10 cellular contexts compared by ENCODE assay signal in the genomic region with DNA sequence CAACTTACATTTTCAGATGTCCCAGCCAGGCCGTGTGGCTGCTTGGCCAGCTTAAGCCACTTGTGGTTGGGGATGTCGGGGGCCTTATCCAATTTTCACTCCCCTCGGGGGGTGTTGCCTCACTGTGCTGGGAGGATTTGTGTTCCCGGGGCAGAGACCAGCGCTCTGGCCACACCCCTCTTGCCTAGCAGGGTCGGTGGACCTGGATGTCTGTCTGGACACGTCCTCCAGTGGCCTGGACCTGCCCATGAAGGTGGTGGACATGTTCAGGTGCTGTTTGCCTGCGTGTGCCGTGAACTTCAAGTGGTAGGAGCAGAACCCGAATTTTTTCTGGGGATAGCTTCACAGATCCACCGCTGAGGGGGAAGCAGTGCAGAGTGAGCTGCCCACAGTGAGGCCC. TPM values are rescaled to one million over a fixed set of nuclear protein-coding genes. Genes with fewer than 3 reads are reported as not detected.
A peak's percentile ranks its signal among the peaks of the same experiment; 100 is the strongest.
DNase-seq lines count a peak whose midpoint lies in the region; ATAC-seq and TF ChIP-seq lines count a peak whose summit lies in the region.
"Not testable (repeated sequence)": the region's sequence is repeated elsewhere in the genome, so short reads cannot be mapped to it uniquely, and the experiment has no call there.
"Had no signal": no experiment of that assay in that cellular context is flagged by ENCODE, and none has a peak within 500 bp of the region (broad histone marks: within the 10 kb centered on the region; RNA-seq: fewer than 3 reads in every experiment).

No MANE protein-coding gene starts in this region.

- intact Hi-C loops in esophagus squamous epithelium (cut with DNase I) = loop anchor here (10.0 kb wide), 2 partner anchors 151 to 471 kb away; no protein-coding TSS in a partner anchor

- not testable (repeated sequence) for TF ChIP-seq POLR2A in esophagus squamous epithelium (IDR thresholded peaks at IDR 0.05)

- H3K27ac Mint-ChIP-seq in T-helper 2 cell treated with Interferon-gamma antibody and Interleukin-4, amounts not matched to agents 5 μg/mL and 100 μg/mL, for 36 hours = peak overlapping the region; percentile 26
- H3K27ac Mint-ChIP-seq in stimulated activated effector memory CD8-positive, alpha-beta T cell treated with anti-CD3 and anti-CD28 coated beads, Interleukin-12 subunit alpha, Interleukin-12 subunit beta, amount 100 ng/mL, for 72 hours = not testable (repeated sequence)

- H3K27me3 Mint-ChIP-seq in T-helper 2 cell treated with Interferon-gamma antibody and Interleukin-4, amounts not matched to agents 5 μg/mL and 100 μg/mL, for 36 hours (ENCODE audit: low read depth) = not testable (repeated sequence)

- DNase-seq in AG20443 (ENCODE audit: low spot score) = peak; percentile 31
- peak; percentile 55 for DNase-seq in HuH-7 (ENCODE audit: low spot score)
- DNase-seq in NOMO-1 (lab: John Stamatoyannopoulos, UW; ENCODE audit: unreplicated experiment in 2 of 2) = peak; percentile 13 to 53
- not testable (repeated sequence) for DNase-seq in T-helper 2 cell treated with Interferon-gamma antibody and Interleukin-4, amounts not matched to agents 5 μg/mL and 100 μg/mL, for 36 hours (ENCODE audit: low spot score); esophagus squamous epithelium (lab: John Stamatoyannopoulos, UW); stimulated activated effector memory CD8-positive, alpha-beta T cell treated with anti-CD3 and anti-CD28 coated beads, Interleukin-12 subunit alpha, Interleukin-12 subunit beta, amount 100 ng/mL, for 72 hours (ENCODE audit: low spot score in 2 of 2)
- peak; percentile 8 for DNase-seq in amniotic epithelial cell (ENCODE audit: low read depth)
- DNase-seq in myocyte (ENCODE audit: low read depth) = peak; percentile 71

- not testable (repeated sequence) for H3K27me3 ChIP-seq in esophagus squamous epithelium

- not testable (repeated sequence) for H3K36me3 Mint-ChIP-seq in T-helper 2 cell treated with Interferon-gamma antibody and Interleukin-4, amounts not matched to agents 5 μg/mL and 100 μg/mL, for 36 hours (ENCODE audit: low read depth); stimulated activated effector memory CD8-positive, alpha-beta T cell treated with anti-CD3 and anti-CD28 coated beads, Interleukin-12 subunit alpha, Interleukin-12 subunit beta, amount 100 ng/mL, for 72 hours

- ATAC-seq in stimulated activated effector memory CD8-positive, alpha-beta T cell treated with anti-CD3 and anti-CD28 coated beads, Interleukin-12 subunit alpha, Interleukin-12 subunit beta, amount 100 ng/mL, for 72 hours = not testable (repeated sequence)

- WGBS in esophagus squamous epithelium, 2 donors = 20 to 25% methylated on average over 1 to 8 of the region's 11 CpGs

- TF ChIP-seq CTCF in esophagus squamous epithelium (IDR thresholded peaks at IDR 0.05) = not testable (repeated sequence)

- H3K4me1 ChIP-seq in esophagus squamous epithelium = peaks cover 4 to 39% (median 20%) of the 10 kb centered on the region in 3 donors

- not testable (repeated sequence) for H3K36me3 ChIP-seq in esophagus squamous epithelium

- H3K4me1 Mint-ChIP-seq in T-helper 2 cell treated with Interferon-gamma antibody and Interleukin-4, amounts not matched to agents 5 μg/mL and 100 μg/mL, for 36 hours (ENCODE audit: low read depth) = peaks cover 27% of the 10 kb centered on the region
- H3K4me1 Mint-ChIP-seq in stimulated activated effector memory CD8-positive, alpha-beta T cell treated with anti-CD3 and anti-CD28 coated beads, Interleukin-12 subunit alpha, Interleukin-12 subunit beta, amount 100 ng/mL, for 72 hours = peaks cover 43% of the 10 kb centered on the region

- H3K4me3 ChIP-seq in esophagus squamous epithelium = peak overlapping the region in 1 of 4 donors; percentile 18

- not testable (repeated sequence) for H3K9me3 Mint-ChIP-seq in T-helper 2 cell treated with Interferon-gamma antibody and Interleukin-4, amounts not matched to agents 5 μg/mL and 100 μg/mL, for 36 hours; stimulated activated effector memory CD8-positive, alpha-beta T cell treated with anti-CD3 and anti-CD28 coated beads, Interleukin-12 subunit alpha, Interleukin-12 subunit beta, amount 100 ng/mL, for 72 hours

- H3K27ac ChIP-seq in esophagus squamous epithelium = peak overlapping the region in 3 of 4 donors; percentile 47 to 74 (median 63)

- not testable (repeated sequence) for H3K4me3 Mint-ChIP-seq in T-helper 2 cell treated with Interferon-gamma antibody and Interleukin-4, amounts not matched to agents 5 μg/mL and 100 μg/mL, for 36 hours
- H3K4me3 Mint-ChIP-seq in stimulated activated effector memory CD8-positive, alpha-beta T cell treated with anti-CD3 and anti-CD28 coated beads, Interleukin-12 subunit alpha, Interleukin-12 subunit beta, amount 100 ng/mL, for 72 hours = peak overlapping the region; percentile 48

- H3K9me3 ChIP-seq in esophagus squamous epithelium = not testable (repeated sequence)

RNA-seq across cellular contexts. Expression of a gene that starts 14.2 kb away (rescaled TPM):
- not detected for total RNA-seq in esophagus squamous epithelium
- not detected in 2 replicates for total RNA-seq in myocyte
- polyA plus RNA-seq in myocyte (2012) = 0.15 TPM
- total RNA-seq: A172, IMR-90 had no signal
- polyA plus RNA-seq: IMR-90 had no signal
